9 cellular contexts compared by ENCODE assay signal in genomic region chr15:42010434-42010833, GRCh38. TPM values are rescaled to one million over a fixed set of nuclear protein-coding genes. Genes with fewer than 3 reads are reported as not detected.
DNase-seq lines count a peak whose midpoint lies in the region; ATAC-seq, FAIRE-seq and TF ChIP-seq lines count a peak whose summit lies in the region.
"Had no signal": no experiment of that assay in that cellular context is flagged by ENCODE, and none has a peak within 500 bp of the region (broad histone marks: within the 10 kb centered on the region; RNA-seq: fewer than 3 reads in every experiment).

No MANE protein-coding gene starts in this region.

- H3K4me1 ChIP-seq in OCI-LY3 (ENCODE audit: low read length) (peaks cover 27% of the 10 kb centered on the region), HepG2 (ENCODE audit: insufficient read depth, low read length) (peaks cover 9% of the 10 kb centered on the region)

- H3K27ac ChIP-seq in OCI-LY3 (ENCODE audit: low read length) = no peak overlapping the region
- H3K27ac ChIP-seq in HepG2 (ENCODE audit: extremely low read length, insufficient read depth, low read length) = no peak overlapping the region

- POLR2A ChIA-PET in HepG2 (lab: Yijun Ruan, JAX) = no interaction called here

- H3K9me3 ChIP-seq in OCI-LY3 (ENCODE audit: insufficient read depth, low read length) = no peaks in the 10 kb centered on the region
- H3K9me3 ChIP-seq in HepG2 (ENCODE audit: low read length) = no peaks in the 10 kb centered on the region

- TF ChIP-seq CTCF in OCI-LY3 (IDR thresholded peaks at IDR 0.05; ENCODE audit: low read depth, low read length) (no peak), HepG2 (CRISPR knock-in tag; IDR thresholded peaks at IDR 0.05) (no peak)

- FAIRE-seq in HepG2 (lab: Jason Lieb, UNC) = no peak

- DNase-seq in HepG2 (ENCODE audit: low spot score) = no peak
- no peak for DNase-seq in activated effector memory CD4-positive, alpha-beta T cell treated with anti-CD3 and anti-CD28 coated beads, Interleukin-2, amount 50 U/mL, for 16 hours
- no peak for DNase-seq in NCI-H1417 (lab: John Stamatoyannopoulos, UW)
- DNase-seq in NCI-H226 = no peak
- DNase-seq: midbrain, NCI-H1694 had no signal

- H4K20me1 ChIP-seq in OCI-LY3 (ENCODE audit: insufficient read depth, low read length) (no peaks in the 10 kb centered on the region), HepG2 (ENCODE audit: insufficient read depth, low read length) (no peaks in the 10 kb centered on the region)

- H3K9ac ChIP-seq in OCI-LY3 (ENCODE audit: low read length) = no peak overlapping the region
- no peak overlapping the region for H3K9ac ChIP-seq in HepG2 (ENCODE audit: insufficient read depth, low read depth, low read length)

- CTCF ChIA-PET in HepG2 (lab: Yijun Ruan, JAX; ENCODE audit: low intra/inter-chr PET ratio, low total read pairs) = no interaction called here

- WGBS in HepG2 (ENCODE audit: low lambda C conversion rate) = 0% methylated on average over 1 of the region's 1 CpG

- intact Hi-C loops in HepG2 (cut with micrococcal nuclease; ENCODE audit: unreplicated experiment) = no loop called here

- H3K27me3 ChIP-seq in OCI-LY3 (ENCODE audit: low read depth, low read length) (no peaks in the 10 kb centered on the region), HepG2 (ENCODE audit: control insufficient read depth in 1 of 2, insufficient read depth in 2 of 2, low read length in 2 of 2) (peaks cover 4 to 10% of the 10 kb centered on the region in 2 experiments; a peak in 2 of 5 replicates)

- H3K4me3 ChIP-seq in OCI-LY3 (ENCODE audit: low read length) (no peak overlapping the region), HepG2 (replicated peaks in 1 of 3; ENCODE audit: insufficient read depth in 1 of 3, low read depth in 2 of 3, low read length in 3 of 3) (no peak overlapping the region)

- no peak for TF ChIP-seq RAD21 in HepG2 (CRISPR knock-in tag; IDR thresholded peaks at IDR 0.05)

- in situ Hi-C loops in HepG2 (cut with HindIII; ENCODE audit: extremely low pct_ligation_motif_present, low pct_unique_long_range_greater_than_20kb) = no loop called here

- BruUV-seq in HepG2 (replicated peaks; lab: Mats Ljungman, UMichigan) = no TSS peak

- no peaks in the 10 kb centered on the region for H3K36me3 ChIP-seq in OCI-LY3 (replicated peaks; ENCODE audit: low read depth, low read length)
- H3K36me3 ChIP-seq in HepG2 (replicated peaks in 1 of 2; ENCODE audit: control insufficient read depth in 1 of 2, insufficient read depth in 2 of 2, low read length in 2 of 2) = no peaks in the 10 kb centered on the region

- ATAC-seq in GM18868 (IDR thresholded peaks at IDR 0.05; ENCODE audit: unreplicated experiment) (peak; percentile 58), GM21515 (IDR thresholded peaks at IDR 0.05; ENCODE audit: unreplicated experiment) (peak; percentile 60), HepG2 (no peak)

- no peaks in the 10 kb centered on the region for H3K79me2 ChIP-seq in OCI-LY3 (ENCODE audit: low read length)
- H3K79me2 ChIP-seq in HepG2 (ENCODE audit: insufficient read depth, low read length) = no peaks in the 10 kb centered on the region

- TF ChIP-seq POLR2A in HepG2 (IDR thresholded peaks at IDR 0.05; ENCODE audit: insufficient read depth in 1 of 2, low read depth in 2 of 2, low read length in 2 of 2) = no peak

- no peak for TF ChIP-seq EP300 in HepG2 (IDR thresholded peaks at IDR 0.05; ENCODE audit: low read depth in 2 of 2, low read length in 2 of 2)
- no peak for TF ChIP-seq EP300 in HepG2 (CRISPR knock-in tag; IDR thresholded peaks at IDR 0.05; ENCODE audit: borderline replicate concordance)

- H2AFZ ChIP-seq in OCI-LY3 (ENCODE audit: low read depth, low read length) (peak overlapping the region; percentile 68; the same call in 1 of the 2 replicates), HepG2 (ENCODE audit: low read length) (no peak overlapping the region)

- H3K4me2 ChIP-seq in OCI-LY3 (ENCODE audit: low read length) (peak overlapping the region; percentile 50), HepG2 (ENCODE audit: low read depth, low read length) (no peak overlapping the region)

TF ChIP-seq in HepG2, 621 proteins besides CTCF, POLR2A, EP300 and RAD21 (continues in another document):
- TF ChIP-seq AKNA (CRISPR knock-in tag; IDR thresholded peaks at IDR 0.05; ENCODE audit: borderline replicate concordance) = no peak

RNA-seq across cellular contexts. Expression of gene PLA2G4E, which starts 10.4 kb away (rescaled TPM):
- not detected in 2 replicates for total RNA-seq in HepG2 (2016; rRNA removed; fragmentation: Illumina TruSeq; extraction: Trizol)
- not detected in 2 replicates for total RNA-seq in HepG2 (2016; cell fraction: cytosol; rRNA removed; fragmentation: Illumina TruSeq; extraction: Trizol; ENCODE audit: low read depth)
- not detected in 2 replicates for total RNA-seq in HepG2 (2016; cell fraction: insoluble cytoplasmic fraction; rRNA removed; fragmentation: Illumina TruSeq; extraction: Trizol)
- total RNA-seq in HepG2 (2016; cell fraction: membrane; rRNA removed; fragmentation: Illumina TruSeq; extraction: Trizol) = not detected in 2 replicates
- total RNA-seq in HepG2 (2016; cell fraction: nucleus; rRNA removed; fragmentation: Illumina TruSeq; extraction: Trizol) = not detected in 2 replicates
- polyA plus RNA-seq in HepG2 (2011; rRNA removed) = 0.01 TPM in 1 of 2 replicates, not detected in the other
- polyA plus RNA-seq in HepG2 (2011; cell fraction: cytosol; rRNA removed) = not detected in 2 replicates
- not detected in 2 replicates for polyA plus RNA-seq in HepG2 (2011; cell fraction: nucleus; rRNA removed)
- not detected in 2 replicates for polyA plus RNA-seq in HepG2 (2012)
- polyA plus RNA-seq in HepG2 (2016; cell fraction: cytosol; fragmentation: Illumina TruSeq; extraction: Trizol; ENCODE audit: low read depth) = not detected in 2 replicates
- not detected in 2 replicates for polyA plus RNA-seq in HepG2 (2016; cell fraction: insoluble cytoplasmic fraction; fragmentation: Illumina TruSeq; extraction: Trizol; ENCODE audit: low read depth)
- polyA plus RNA-seq in HepG2 (2016; cell fraction: membrane; fragmentation: Illumina TruSeq; extraction: Trizol; ENCODE audit: low read depth) = not detected in 2 replicates
- not detected in 2 replicates for polyA plus RNA-seq in HepG2 (2016; cell fraction: nucleus; fragmentation: Illumina TruSeq; extraction: Trizol; ENCODE audit: insufficient read depth, low read depth)
- not detected in 2 replicates for polyA minus RNA-seq in HepG2 (2011; rRNA and poly(A)+ RNA removed; ENCODE audit: low replicate concordance)
- not detected in 2 replicates for polyA minus RNA-seq in HepG2 (2011; cell fraction: cytosol; rRNA and poly(A)+ RNA removed)
- not detected in 2 replicates for polyA minus RNA-seq in HepG2 (2011; cell fraction: nucleus; rRNA and poly(A)+ RNA removed)

RNA-seq across cellular contexts. Expression of gene EHD4, which starts 38.1 kb away (rescaled TPM):
- total RNA-seq in HepG2 (2016; rRNA removed; fragmentation: Illumina TruSeq; extraction: Trizol) = 4.8 and 4.9 TPM in 2 replicates
- 0.97 and 1.0 TPM in 2 replicates for total RNA-seq in HepG2 (2016; cell fraction: cytosol; rRNA removed; fragmentation: Illumina TruSeq; extraction: Trizol; ENCODE audit: low read depth)
- 4.7 and 4.8 TPM in 2 replicates for total RNA-seq in HepG2 (2016; cell fraction: insoluble cytoplasmic fraction; rRNA removed; fragmentation: Illumina TruSeq; extraction: Trizol)
- 3.1 and 3.3 TPM in 2 replicates for total RNA-seq in HepG2 (2016; cell fraction: membrane; rRNA removed; fragmentation: Illumina TruSeq; extraction: Trizol)
- total RNA-seq in HepG2 (2016; cell fraction: nucleus; rRNA removed; fragmentation: Illumina TruSeq; extraction: Trizol) = 2.8 and 3.3 TPM in 2 replicates
- 3.1 and 4.2 TPM in 2 replicates for polyA plus RNA-seq in HepG2 (2011; rRNA removed)
- polyA plus RNA-seq in HepG2 (2011; cell fraction: cytosol; rRNA removed) = 3.3 and 3.5 TPM in 2 replicates
- polyA plus RNA-seq in HepG2 (2011; cell fraction: nucleus; rRNA removed) = 2.8 and 2.9 TPM in 2 replicates
- polyA plus RNA-seq in HepG2 (2012) = 1.7 and 3.1 TPM in 2 replicates
- 0.84 and 1.1 TPM in 2 replicates for polyA plus RNA-seq in HepG2 (2016; cell fraction: cytosol; fragmentation: Illumina TruSeq; extraction: Trizol; ENCODE audit: low read depth)
- polyA plus RNA-seq in HepG2 (2016; cell fraction: insoluble cytoplasmic fraction; fragmentation: Illumina TruSeq; extraction: Trizol; ENCODE audit: low read depth) = 4.5 and 4.7 TPM in 2 replicates
- 2.2 and 2.4 TPM in 2 replicates for polyA plus RNA-seq in HepG2 (2016; cell fraction: membrane; fragmentation: Illumina TruSeq; extraction: Trizol; ENCODE audit: low read depth)
- polyA plus RNA-seq in HepG2 (2016; cell fraction: nucleus; fragmentation: Illumina TruSeq; extraction: Trizol; ENCODE audit: insufficient read depth, low read depth) = 2.2 and 2.6 TPM in 2 replicates
- 10.8 and 22.1 TPM in 2 replicates for polyA minus RNA-seq in HepG2 (2011; rRNA and poly(A)+ RNA removed; ENCODE audit: low replicate concordance)
- polyA minus RNA-seq in HepG2 (2011; cell fraction: cytosol; rRNA and poly(A)+ RNA removed) = 3.8 and 4.5 TPM in 2 replicates
- 5.9 and 6.2 TPM in 2 replicates for polyA minus RNA-seq in HepG2 (2011; cell fraction: nucleus; rRNA and poly(A)+ RNA removed)
